ENCODE assay signal across 18 cellular contexts in the genomic region with DNA sequence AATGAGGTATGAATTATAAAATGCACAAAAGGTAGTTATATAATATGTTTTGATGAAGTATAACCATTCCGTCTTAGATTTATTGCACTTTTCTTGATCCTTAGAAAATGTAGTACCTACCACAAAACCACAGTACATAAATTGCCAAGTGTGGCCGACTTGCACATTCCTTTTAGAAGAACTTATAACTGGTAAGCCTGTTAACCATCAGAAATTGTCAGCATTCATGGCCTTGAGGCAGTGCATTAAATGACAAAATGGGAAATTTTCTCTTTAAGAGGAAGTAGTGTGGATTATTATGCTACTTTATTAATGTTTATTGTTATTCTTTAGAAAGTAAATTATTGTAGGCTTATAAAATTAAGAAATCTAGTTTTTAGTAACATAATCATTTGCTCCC.
"Had no signal": no experiment of that assay in that cellular context is flagged by ENCODE, and none has a peak within 500 bp of the region (broad histone marks: within the 10 kb centered on the region; RNA-seq: fewer than 3 reads in every experiment).

No MANE protein-coding gene starts in this region.

- ATAC-seq: heart left ventricle; left lung; natural killer cell treated with Interleukin-12 subunit alpha and Interleukin-12 subunit beta and Interleukin-15 and Interleukin-18, amount 100 ng/mL, for 72 hours; psoas muscle; stimulated activated naive CD8-positive, alpha-beta T cell treated with anti-CD3 and anti-CD28 coated beads, Interleukin-15, Interleukin-2, amounts not matched to agents 100 U/mL and 50 U/mL, for 24 hours; upper lobe of right lung; WTC11 had no signal

- H3K36me3 ChIP-seq: left lung, sigmoid colon, upper lobe of right lung had no signal

- H3K36me3 Mint-ChIP-seq: WTC11 had no signal

- H3K27ac Mint-ChIP-seq: brain; endodermal cell; natural killer cell treated with Interleukin-12 subunit alpha and Interleukin-12 subunit beta and Interleukin-15 and Interleukin-18, amount 100 ng/mL, for 72 hours; T-helper 1 cell treated with Interleukin-12 subunit alpha and Interleukin-12 subunit beta and Interleukin-4 antibody, amounts not matched to agents 30 μg/mL and 1 μg/mL, for 36 hours; WTC11 had no signal

- H3K4me3 ChIP-seq: heart left ventricle, left lung, psoas muscle, sigmoid colon, upper lobe of right lung had no signal

- H3K27ac ChIP-seq: heart left ventricle, left lung, psoas muscle, sigmoid colon, upper lobe of right lung had no signal

- H3K27me3 Mint-ChIP-seq: brain; natural killer cell treated with Interleukin-12 subunit alpha and Interleukin-12 subunit beta and Interleukin-15 and Interleukin-18, amount 100 ng/mL, for 72 hours had no signal

- H3K4me3 Mint-ChIP-seq: brain; endodermal cell; natural killer cell treated with Interleukin-12 subunit alpha and Interleukin-12 subunit beta and Interleukin-15 and Interleukin-18, amount 100 ng/mL, for 72 hours; T-helper 1 cell treated with Interleukin-12 subunit alpha and Interleukin-12 subunit beta and Interleukin-4 antibody, amounts not matched to agents 30 μg/mL and 1 μg/mL, for 36 hours; WTC11 had no signal

- DNase-seq: activated CD4-positive, alpha-beta T cell treated with anti-CD3 and anti-CD28 coated beads for 48 hours; activated CD8-positive, alpha-beta memory T cell treated with anti-CD3 and anti-CD28 coated beads for 24 hours; activated naive CD4-positive, alpha-beta T cell treated with Interleukin-2 at 50 U/mL for 16 hours; cerebellar nuclear complex; endodermal cell; foreskin fibroblast; heart left ventricle; left lung; occipital lobe; psoas muscle; sigmoid colon; stimulated activated CD4-positive, alpha-beta T cell treated with anti-CD3 and anti-CD28 coated beads, Interleukin-2, amount 100 ng/mL, for 48 hours; stimulated activated naive CD8-positive, alpha-beta T cell treated with anti-CD3 and anti-CD28 coated beads, Interleukin-15, Interleukin-2, amounts not matched to agents 100 U/mL and 50 U/mL, for 24 hours; upper lobe of right lung had no signal

- H3K9me3 ChIP-seq: heart left ventricle, left lung, psoas muscle, sigmoid colon, upper lobe of right lung had no signal

- H3K9me3 Mint-ChIP-seq: endodermal cell; natural killer cell treated with Interleukin-12 subunit alpha and Interleukin-12 subunit beta and Interleukin-15 and Interleukin-18, amount 100 ng/mL, for 72 hours; T-helper 1 cell treated with Interleukin-12 subunit alpha and Interleukin-12 subunit beta and Interleukin-4 antibody, amounts not matched to agents 30 μg/mL and 1 μg/mL, for 36 hours; WTC11 had no signal

- H3K27me3 ChIP-seq: heart left ventricle, left lung, sigmoid colon, upper lobe of right lung had no signal
